ENCODE assay signal across 7 cellular contexts in the genomic region with DNA sequence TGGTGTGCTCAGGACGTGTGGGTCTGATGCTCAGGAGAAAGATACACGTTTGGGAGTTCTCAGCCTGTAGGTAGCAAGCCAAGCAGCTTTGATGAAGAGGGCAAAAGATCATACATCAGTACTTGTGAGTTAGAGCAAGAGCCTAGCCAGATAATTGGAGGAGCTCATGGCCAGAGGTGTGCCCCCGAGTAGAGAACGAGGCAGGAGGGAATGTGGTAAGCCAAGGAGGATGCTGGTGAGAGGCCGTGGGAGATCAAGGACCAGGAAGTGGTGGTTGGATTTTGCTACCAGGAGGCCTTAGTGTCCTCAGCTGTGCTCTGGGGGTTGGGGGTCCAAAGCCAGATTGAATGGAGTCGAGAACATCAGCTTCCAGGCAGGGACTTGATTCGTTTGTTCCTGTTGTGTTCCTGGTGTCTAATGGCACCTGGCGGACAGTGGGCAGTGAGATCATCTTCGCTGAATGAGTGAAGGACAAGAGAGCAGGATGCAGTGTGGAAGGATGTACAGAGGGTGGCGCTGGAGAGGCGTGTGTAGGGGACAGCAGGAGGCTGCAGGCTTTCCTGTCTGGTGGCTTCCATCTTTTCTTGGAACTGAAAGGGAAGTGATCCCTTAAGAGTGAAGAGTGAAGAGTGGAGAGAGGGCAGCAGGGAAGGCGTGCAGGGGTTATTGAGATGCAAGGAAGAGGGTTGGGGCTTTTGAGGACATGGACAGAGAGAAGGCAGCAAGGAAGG. TPM values are rescaled to one million over a fixed set of nuclear protein-coding genes. Genes with fewer than 3 reads are reported as not detected.
DNase-seq lines count a peak whose midpoint lies in the region; ATAC-seq and TF ChIP-seq lines count a peak whose summit lies in the region.

No MANE protein-coding gene starts in this region.

- no peak overlapping the region for H3K9ac ChIP-seq in Karpas-422 (ENCODE audit: low read length)

- no peak overlapping the region for H3K4me2 ChIP-seq in Karpas-422 (ENCODE audit: low read depth, low read length, poor library complexity, severe bottlenecking)

- H3K27ac ChIP-seq in Karpas-422 (ENCODE audit: low read length), result no peak overlapping the region

- H3K9me2 ChIP-seq in Karpas-422 (replicated peaks; ENCODE audit: insufficient read depth, low read length), result no peaks in the 10 kb centered on the region

- no peaks in the 10 kb centered on the region for H3K9me3 ChIP-seq in Karpas-422 (ENCODE audit: low read length)

- H2AFZ ChIP-seq in Karpas-422 (ENCODE audit: low read length), result no peak overlapping the region

- H3K79me2 ChIP-seq in Karpas-422 (ENCODE audit: low read length), result no peaks in the 10 kb centered on the region

- TF ChIP-seq CTCF in fibroblast of villous mesenchyme (IDR thresholded peaks at IDR 0.05; ENCODE audit: insufficient read depth, low read depth, low read length), result peak; percentile 80

- H3K27me3 ChIP-seq in Karpas-422 (ENCODE audit: low read length), result no peaks in the 10 kb centered on the region

- H3K36me3 ChIP-seq in Karpas-422 (ENCODE audit: insufficient read depth, low read length), result peaks cover 9% of the 10 kb centered on the region; the same call in 1 of the 2 replicates

- no peaks in the 10 kb centered on the region for H4K20me1 ChIP-seq in Karpas-422 (ENCODE audit: insufficient read depth, low read depth, low read length)

- no peaks in the 10 kb centered on the region for H3K4me1 ChIP-seq in Karpas-422 (ENCODE audit: low read length)

- ATAC-seq in sciatic nerve, result peak; percentile 36
- ATAC-seq in HG03439 (IDR thresholded peaks at IDR 0.05; ENCODE audit: unreplicated experiment), result no peak
- no peak for ATAC-seq in HG02970 (IDR thresholded peaks at IDR 0.05; ENCODE audit: low FRiP score, unreplicated experiment)

- intact Hi-C loops in sciatic nerve (cut with DNase I), result no loop called here

- H3K4me3 ChIP-seq in Karpas-422 (ENCODE audit: low read length) (no peak overlapping the region), fibroblast of villous mesenchyme (ENCODE audit: low read depth, low read length) (no peak overlapping the region)

- peak; percentile 88 for DNase-seq in ELF-1 (ENCODE audit: low read depth, low spot score)
- peak; percentile 75 for DNase-seq in Karpas-422
- DNase-seq in UCSD-AML1 (lab: John Stamatoyannopoulos, UW; ENCODE audit: unreplicated experiment), result peak; percentile 69
- peak; percentile 52 for DNase-seq in fibroblast of villous mesenchyme (ENCODE audit: low read depth)
- DNase-seq in sciatic nerve (ENCODE audit: low spot score), result no peak

RNA-seq across cellular contexts. Expression of a gene that starts 11.6 kb away (rescaled TPM):
- 24.5 and 59.5 TPM in 2 replicates for total RNA-seq in Karpas-422 (2014; rRNA removed; shearing (Covaris generic); ENCODE audit: low replicate concordance)
- total RNA-seq in fibroblast of villous mesenchyme (26.8 and 29.3 TPM in 2 replicates), sciatic nerve (13.1 TPM)

RNA-seq across cellular contexts. Expression of a gene that starts 13.9 kb away (rescaled TPM):
- total RNA-seq in Karpas-422 (2014; rRNA removed; shearing (Covaris generic); ENCODE audit: low replicate concordance), result 34.0 and 60.7 TPM in 2 replicates
- total RNA-seq in fibroblast of villous mesenchyme (43.6 and 45.7 TPM in 2 replicates), sciatic nerve (21.8 TPM)

RNA-seq across cellular contexts. Expression of a gene that starts 22.6 kb away (rescaled TPM):
- total RNA-seq in Karpas-422 (2014; rRNA removed; shearing (Covaris generic); ENCODE audit: low replicate concordance), result 3.8 and 4.3 TPM in 2 replicates
- total RNA-seq in fibroblast of villous mesenchyme, result 3.5 and 8.1 TPM in 2 replicates
- 17.8 TPM for total RNA-seq in sciatic nerve

RNA-seq across cellular contexts. Expression of a gene that starts 38.6 kb away (rescaled TPM):
- total RNA-seq in Karpas-422 (2014; rRNA removed; shearing (Covaris generic); ENCODE audit: low replicate concordance), result 0.94 and 1.1 TPM in 2 replicates
- total RNA-seq in fibroblast of villous mesenchyme (3.2 and 3.5 TPM in 2 replicates), sciatic nerve (13.3 TPM)

RNA-seq across cellular contexts. Expression of a gene that starts 41.1 kb away (rescaled TPM):
- total RNA-seq in Karpas-422 (2014; rRNA removed; shearing (Covaris generic); ENCODE audit: low replicate concordance), result 27.4 and 59.7 TPM in 2 replicates
- total RNA-seq in fibroblast of villous mesenchyme, result 35.0 and 51.2 TPM in 2 replicates
- 36.6 TPM for total RNA-seq in sciatic nerve
